In genomic region chr17:66494023-66494803, GRCh38 we compare ENCODE assay signal across 8 cellular contexts.
DNase-seq lines count a peak whose midpoint lies in the region; TF ChIP-seq lines count a peak whose summit lies in the region.

No MANE protein-coding gene starts in this region.

- no peak for TF ChIP-seq RAD21 in SK-N-SH (IDR thresholded peaks at IDR 0.05; ENCODE audit: low read length)

- intact Hi-C loops in lower leg skin (cut with DNase I; ENCODE audit: low total_unique reads), result no loop called here

- H4K20me1 ChIP-seq in GM23248 (ENCODE audit: insufficient read depth), result no peaks in the 10 kb centered on the region
- H4K20me1 ChIP-seq in SK-N-SH (ENCODE audit: insufficient read depth), result no peaks in the 10 kb centered on the region

- H3K9me3 ChIP-seq in GM23248 (ENCODE audit: low read depth) (no peaks in the 10 kb centered on the region), SK-N-SH (no peaks in the 10 kb centered on the region), Peyer's patch (no peaks in the 10 kb centered on the region)

- H3K4me2 ChIP-seq in GM23248 (ENCODE audit: unreplicated experiment) (peak overlapping the region; percentile 60), SK-N-SH (peak overlapping the region; percentile 72)

- H3K27ac ChIP-seq in GM23248 (peak overlapping the region; percentile 92), SK-N-SH (ENCODE audit: low read depth in 2 of 2, low read length in 1 of 2) (peak overlapping the region; percentile 31 to 94; a peak in 3 of 4 replicates), Peyer's patch (no peak overlapping the region)

- CTCF ChIA-PET in SK-N-SH (lab: Yijun Ruan, JAX), result interaction anchor here (1.2 kb wide), 1 partner anchor 180 kb away, joined by 4 read pairs; no protein-coding TSS in a partner anchor

- peak overlapping the region; percentile 21 for H3K4me3 ChIP-seq in GM23248
- H3K4me3 ChIP-seq in SK-N-SH (ENCODE audit: low read depth in 2 of 2, low read length in 1 of 2), result peak overlapping the region in 1 of 2 experiments; percentile 9; a peak in 2 of 4 replicates
- no peak overlapping the region for H3K4me3 ChIP-seq in Peyer's patch
- no peak overlapping the region for H3K4me3 ChIP-seq in lower leg skin (ENCODE audit: low read depth, poor library complexity, severe bottlenecking)

- H3K4me1 ChIP-seq in GM23248 (ENCODE audit: insufficient read depth) (peaks cover 41% of the 10 kb centered on the region), SK-N-SH (ENCODE audit: control insufficient read depth in 1 of 2, insufficient read depth in 2 of 2, low read depth in 1 of 2, low read length in 1 of 2) (peaks cover 20 to 50% of the 10 kb centered on the region in 2 experiments), Peyer's patch (peaks cover 0 to 6% (median 0%) of the 10 kb centered on the region in 4 donors)

- no peak overlapping the region for H2AFZ ChIP-seq in GM23248
- H2AFZ ChIP-seq in SK-N-SH (ENCODE audit: low read depth), result no peak overlapping the region

- POLR2A ChIA-PET in SK-N-SH (lab: Yijun Ruan, JAX), result no interaction called here

- H3K27me3 ChIP-seq in GM23248 (replicated peaks; ENCODE audit: insufficient read depth), result no peaks in the 10 kb centered on the region
- no peaks in the 10 kb centered on the region for H3K27me3 ChIP-seq in SK-N-SH (ENCODE audit: insufficient read depth)
- H3K27me3 ChIP-seq in Peyer's patch, result no peaks in the 10 kb centered on the region

- TF ChIP-seq EP300 in SK-N-SH (IDR thresholded peaks at IDR 0.05; ENCODE audit: borderline replicate concordance in 1 of 2, low read depth in 1 of 2, low read length in 1 of 2), result peak in 1 of 2 experiments; percentile 86; a peak in 2 of 4 replicates

- H3K9me2 ChIP-seq in GM23248 (ENCODE audit: insufficient read depth) (no peaks in the 10 kb centered on the region), SK-N-SH (no peaks in the 10 kb centered on the region)

- H3K9ac ChIP-seq in GM23248 (peak overlapping the region; percentile 57), SK-N-SH (peak overlapping the region; percentile 58; the same call in 1 of the 2 replicates)

- TF ChIP-seq POLR2A in Peyer's patch (IDR thresholded peaks at IDR 0.05), result no peak
- TF ChIP-seq POLR2A in lower leg skin (IDR thresholded peaks at IDR 0.05), result no peak

- TF ChIP-seq CTCF in SK-N-SH (IDR thresholded peaks at IDR 0.05) (no peak), Peyer's patch (IDR thresholded peaks at IDR 0.05) (no peak), lower leg skin (IDR thresholded peaks at IDR 0.05) (no peak)

- H3K79me2 ChIP-seq in GM23248 (ENCODE audit: insufficient read depth), result peaks cover 76% of the 10 kb centered on the region
- peaks cover 88% of the 10 kb centered on the region for H3K79me2 ChIP-seq in SK-N-SH (ENCODE audit: insufficient read depth)

- peaks cover 50% of the 10 kb centered on the region for H3F3A ChIP-seq in GM23248 (ENCODE audit: insufficient read depth)
- H3F3A ChIP-seq in SK-N-SH (replicated peaks; ENCODE audit: insufficient read depth), result peaks cover 50% of the 10 kb centered on the region

- H3K36me3 ChIP-seq in GM23248 (ENCODE audit: low read depth) (0 out of 2 replicates have a peak, but pooled peaks cover 5% of the 10 kb centered on the region), SK-N-SH (replicated peaks in 1 of 2; ENCODE audit: control insufficient read depth in 1 of 2, insufficient read depth in 2 of 2, low read length in 1 of 2) (peaks cover 4 to 33% of the 10 kb centered on the region in 2 experiments), Peyer's patch (no peaks in the 10 kb centered on the region)

- peak; percentile 17 for DNase-seq in 8988T
- peak; percentile 98 for DNase-seq in GM23248
- no peak for DNase-seq in SK-N-SH
- DNase-seq in fibroblast of gingiva (ENCODE audit: low read depth), result peak; percentile 82
- no peak for DNase-seq in midbrain (lab: John Stamatoyannopoulos, UW)
- no peak for DNase-seq in superior temporal gyrus (ENCODE audit: extremely low spot score)
- DNase-seq in Peyer's patch, result no peak
- no peak for DNase-seq in lower leg skin (ENCODE audit: low spot score in 2 of 2)

- WGBS in GM23248 (ENCODE audit: low coverage in 1 of 2, low lambda C conversion rate in 2 of 2, missing lambda C conversion rate in 2 of 2), 2 experiments, result 50 to 53% methylated on average over 5 of the region's 5 CpGs
- 42% methylated on average over 5 of the region's 5 CpGs for WGBS in SK-N-SH (ENCODE audit: low lambda C conversion rate)
- WGBS in lower leg skin, 2 donors, result 83 to 91% methylated on average over 5 of the region's 5 CpGs

- in situ Hi-C loops in GM23248 (cut with MboI), result no loop called here

TF ChIP-seq in SK-N-SH, 30 proteins besides CTCF, POLR2A, EP300 and RAD21 (continues in another document):
- no peak for TF ChIP-seq MEF2A (IDR thresholded peaks at IDR 0.05; ENCODE audit: borderline replicate concordance, low read depth)
- TF ChIP-seq POLR2AphosphoS5 (IDR thresholded peaks at IDR 0.05; ENCODE audit: low read depth, low read length), result peak; percentile 12; the same call in 1 of the 2 replicates
- peak; percentile 57; the same call in 1 of the 2 replicates for TF ChIP-seq PBX3 (IDR thresholded peaks at IDR 0.05)
- TF ChIP-seq TAF1 (IDR thresholded peaks at IDR 0.05; ENCODE audit: borderline replicate concordance, low read depth, low read length), result peak; percentile 37; the same call in 1 of the 2 replicates
- no peak for TF ChIP-seq NRF1 (IDR thresholded peaks at IDR 0.05; ENCODE audit: low read depth, low read length)
- TF ChIP-seq USF1 (IDR thresholded peaks at IDR 0.05; ENCODE audit: borderline replicate concordance, low read depth), result no peak
- TF ChIP-seq YY1 (IDR thresholded peaks at IDR 0.05; ENCODE audit: low read depth), result 0 out of 2 replicates have a peak, but pooled peaks have one; percentile 51
- peak; percentile 68; the same call in 1 of the 2 replicates for TF ChIP-seq MAX (IDR thresholded peaks at IDR 0.05; ENCODE audit: low read depth)
- TF ChIP-seq ZBTB33 (IDR thresholded peaks at IDR 0.05; ENCODE audit: borderline replicate concordance, low read depth), result no peak
- peak; percentile 96 for TF ChIP-seq JUND (IDR thresholded peaks at IDR 0.05)
- no peak for TF ChIP-seq USF2 (IDR thresholded peaks at IDR 0.05; ENCODE audit: borderline replicate concordance, low read depth, low read length)
- TF ChIP-seq FOXM1 (IDR thresholded peaks at IDR 0.05; ENCODE audit: low read depth), result no peak
- TF ChIP-seq RXRA (IDR thresholded peaks at IDR 0.05; ENCODE audit: borderline replicate concordance, low read depth), result peak; percentile 76

Comparison
In these comparisons a context has a peak if more than half of its experiments do, and no peak if none do; other contexts are left out.
1. DNase-seq: peak in 8988T (single experiment), GM23248 (single experiment) and fibroblast of gingiva (single experiment); none in SK-N-SH (single experiment), midbrain (single experiment), superior temporal gyrus (single experiment), Peyer's patch (0 of 3) and lower leg skin (0 of 2).
2. H3K27ac ChIP-seq: peak in GM23248 (single experiment) and SK-N-SH (2 of 2); none in Peyer's patch (0 of 4).